In the genomic region with DNA sequence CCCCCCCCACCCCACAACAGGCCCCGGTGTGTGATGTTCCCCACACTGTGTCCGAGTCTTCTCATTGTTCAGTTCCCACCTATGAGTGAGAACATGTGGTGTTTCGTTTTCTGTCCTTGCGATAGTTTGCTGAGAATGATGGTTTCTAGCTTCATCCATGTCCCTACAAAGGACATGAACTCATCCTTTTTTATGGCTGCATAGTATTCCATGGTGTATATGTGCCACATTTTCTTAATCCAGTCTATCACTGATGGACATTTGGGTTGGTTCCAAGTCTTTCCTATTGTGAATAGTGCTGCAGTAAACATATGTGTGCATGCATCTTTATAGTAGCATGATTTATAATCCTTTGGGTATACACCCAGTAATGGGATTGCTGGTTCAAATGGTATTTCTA, we compare ENCODE assay signal across 1 cellular context.
TF ChIP-seq lines count a peak whose summit lies in the region.
"Not testable (repeated sequence)": the region's sequence is repeated elsewhere in the genome, so short reads cannot be mapped to it uniquely, and the experiment has no call there.

No MANE protein-coding gene starts in this region.

- CTCF ChIA-PET in HEK293 (lab: Yijun Ruan, JAX) = not testable (repeated sequence)

- not testable (repeated sequence) for TF ChIP-seq CTCF in HEK293 (tag by site-specific recombination; IDR thresholded peaks at IDR 0.05)

- not testable (repeated sequence) for H3K9me3 ChIP-seq in HEK293 (ENCODE audit: control insufficient read depth, insufficient read depth, low read depth, low read length)

- not testable (repeated sequence) for H3K4me3 ChIP-seq in HEK293 (ENCODE audit: low read depth, low read length)

- POLR2A ChIA-PET in HEK293 (lab: Yijun Ruan, JAX) = not testable (repeated sequence)

- not testable (repeated sequence) for H3K4me1 ChIP-seq in HEK293 (ENCODE audit: control insufficient read depth, insufficient read depth, low read length)

- not testable (repeated sequence) for H3K27ac ChIP-seq in HEK293 (ENCODE audit: extremely low read depth, low read depth, low read length)

- not testable (repeated sequence) for H3K36me3 ChIP-seq in HEK293 (ENCODE audit: control insufficient read depth in 2 of 2, insufficient read depth in 1 of 2, low read length in 2 of 2)

TF ChIP-seq in HEK293, 187 proteins besides CTCF, POLR2A, EP300 and RAD21:
- TF ChIP-seq, protein P1, sequence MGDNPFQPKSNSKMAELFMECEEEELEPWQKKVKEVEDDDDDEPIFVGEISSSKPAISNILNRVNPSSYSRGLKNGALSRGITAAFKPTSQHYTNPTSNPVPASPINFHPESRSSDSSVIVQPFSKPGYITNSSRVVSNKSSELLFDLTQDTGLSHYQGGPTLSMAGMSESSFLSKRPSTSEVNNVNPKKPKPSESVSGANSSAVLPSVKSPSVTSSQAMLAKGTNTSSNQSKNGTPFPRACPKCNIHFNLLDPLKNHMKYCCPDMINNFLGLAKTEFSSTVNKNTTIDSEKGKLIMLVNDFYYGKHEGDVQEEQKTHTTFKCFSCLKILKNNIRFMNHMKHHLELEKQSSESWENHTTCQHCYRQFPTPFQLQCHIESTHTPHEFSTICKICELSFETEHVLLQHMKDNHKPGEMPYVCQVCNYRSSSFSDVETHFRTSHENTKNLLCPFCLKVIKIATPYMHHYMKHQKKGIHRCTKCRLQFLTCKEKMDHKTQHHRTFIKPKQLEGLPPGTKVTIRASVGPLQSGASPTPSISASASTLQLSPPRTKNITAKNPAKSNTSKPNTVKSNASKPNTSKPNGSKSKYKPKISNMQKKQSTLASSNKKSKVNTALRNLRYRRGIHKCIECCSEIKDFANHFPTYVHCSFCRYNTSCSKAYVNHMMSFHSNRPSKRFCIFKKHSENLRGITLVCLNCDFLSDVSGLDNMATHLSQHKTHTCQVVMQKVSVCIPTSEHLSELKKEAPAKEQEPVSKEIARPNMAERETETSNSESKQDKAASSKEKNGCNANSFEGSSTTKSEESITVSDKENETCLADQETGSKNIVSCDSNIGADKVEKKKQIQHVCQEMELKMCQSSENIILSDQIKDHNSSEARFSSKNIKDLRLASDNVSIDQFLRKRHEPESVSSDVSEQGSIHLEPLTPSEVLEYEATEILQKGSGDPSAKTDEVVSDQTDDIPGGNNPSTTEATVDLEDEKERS (tag by site-specific recombination; IDR thresholded peaks at IDR 0.05) = peak; percentile 75
- TF ChIP-seq ZNF146 (tag by site-specific recombination; IDR thresholded peaks at IDR 0.05) = peak; percentile 89
